In genomic region chr12:130144256-130144655, GRCh38 we compare ENCODE assay signal across 27 cellular contexts. TPM values are rescaled to one million over a fixed set of nuclear protein-coding genes. Genes with fewer than 3 reads are reported as not detected.
"Had no signal": no experiment of that assay in that cellular context is flagged by ENCODE, and none has a peak within 500 bp of the region (broad histone marks: within the 10 kb centered on the region; RNA-seq: fewer than 3 reads in every experiment).

No MANE protein-coding gene starts in this region.

- H3K27ac ChIP-seq: colonic mucosa, epithelial cell of prostate, gastrocnemius medialis, heart right ventricle, left lung had no signal

- H3K27ac Mint-ChIP-seq: dendritic cell treated with granulocyte-macrophage colony-stimulating factor and Interleukin-4, amounts not matched to agents 40 ng/mL and 50 ng/mL, for 4 days; effector memory CD8-positive, alpha-beta T cell; endodermal cell; memory B cell had no signal

- H3K4me1 ChIP-seq: colonic mucosa, gastrocnemius medialis, heart right ventricle, left lung had no signal

- H3K36me3 ChIP-seq: colonic mucosa, esophagus squamous epithelium, gastrocnemius medialis, heart right ventricle, left lung had no signal

- DNase-seq: colonic mucosa; cortex of kidney; effector CD8-positive, alpha-beta T cell; effector memory CD8-positive, alpha-beta T cell; endodermal cell; erythroblast; esophagus squamous epithelium; foreskin fibroblast; foreskin melanocyte; gastrocnemius medialis; glutamatergic neuron; head of caudate nucleus; heart right ventricle; hippocampal formation; left cardiac atrium; left lung; left ventricle myocardium superior; mammary epithelial cell; mesendoderm; midbrain had no signal

- H3K27me3 ChIP-seq: colonic mucosa, gastrocnemius medialis had no signal

- H3K4me1 Mint-ChIP-seq: memory B cell had no signal

- H3K27me3 Mint-ChIP-seq: dendritic cell treated with granulocyte-macrophage colony-stimulating factor and Interleukin-4, amounts not matched to agents 40 ng/mL and 50 ng/mL, for 4 days had no signal

- H3K4me3 ChIP-seq: colonic mucosa, esophagus squamous epithelium, gastrocnemius medialis, heart right ventricle, left lung, lung had no signal

- H3K36me3 Mint-ChIP-seq: memory B cell had no signal

- H3K9me3 Mint-ChIP-seq: dendritic cell treated with granulocyte-macrophage colony-stimulating factor and Interleukin-4, amounts not matched to agents 40 ng/mL and 50 ng/mL, for 4 days; endodermal cell had no signal

- ATAC-seq: effector memory CD8-positive, alpha-beta T cell; esophagus mucosa; gastrocnemius medialis; heart right ventricle; left cardiac atrium; left lung; left ventricle myocardium superior had no signal

- H3K4me3 Mint-ChIP-seq: dendritic cell treated with granulocyte-macrophage colony-stimulating factor and Interleukin-4, amounts not matched to agents 40 ng/mL and 50 ng/mL, for 4 days; effector memory CD8-positive, alpha-beta T cell; endodermal cell; memory B cell had no signal

- H3K9me3 ChIP-seq: colonic mucosa, esophagus squamous epithelium, gastrocnemius medialis, heart right ventricle, left lung had no signal

RNA-seq across cellular contexts. Expression of gene FZD10, which starts 18.0 kb away (rescaled TPM):
- total RNA-seq: glomerular endothelial cell, mononuclear cell had no signal
- polyA plus RNA-seq: mammary epithelial cell had no signal
